In genomic region chr12:94690199-94690695, GRCh38 we compare ENCODE assay signal across 1 cellular context.
TF ChIP-seq lines count a peak whose summit lies in the region.

No MANE protein-coding gene starts in this region.

TF ChIP-seq in liver, 16 proteins besides CTCF, POLR2A, EP300 and RAD21 (continued from another document):
- no peak for TF ChIP-seq REST (IDR thresholded peaks at IDR 0.05)
- no peak for TF ChIP-seq TAF1 (conservative IDR thresholded peaks at IDR 0.05)
- peak; percentile 75 for TF ChIP-seq FOXA2 (IDR thresholded peaks at IDR 0.05)
- peak in 1 of 2 donors; percentile 76 for TF ChIP-seq JUND (IDR thresholded peaks at IDR 0.05)
- no peak for TF ChIP-seq NR2F2 (IDR thresholded peaks at IDR 0.05)
- TF ChIP-seq HNF4A (conservative IDR thresholded peaks at IDR 0.05): peak; percentile 72 to 88
- peak; percentile 28 to 86 for TF ChIP-seq RXRA (IDR thresholded peaks at IDR 0.05)
